8 cellular contexts compared by ENCODE assay signal in genomic region chr11:64851831-64852337, GRCh38. TPM values are rescaled to one million over a fixed set of nuclear protein-coding genes. Genes with fewer than 3 reads are reported as not detected.
A peak's percentile ranks its signal among the peaks of the same experiment; 100 is the strongest.
DNase-seq lines count a peak whose midpoint lies in the region; ATAC-seq and TF ChIP-seq lines count a peak whose summit lies in the region.

No MANE protein-coding gene starts in this region.

- DNase-seq in GM10266 (ENCODE audit: extremely low spot score) (peak; percentile 62), natural killer cell (no peak), NCI-H2107 (lab: John Stamatoyannopoulos, UW) (no peak), NCI-H446 treated with DMSO at 0.1 percent for 48 hours (lab: John Stamatoyannopoulos, UW) (no peak), NCI-H446 (lab: John Stamatoyannopoulos, UW) (no peak), OCI-M1 (lab: John Stamatoyannopoulos, UW) (no peak)
- DNase-seq in activated CD8-positive, alpha-beta T cell treated with anti-CD3 and anti-CD28 coated beads, Interleukin-2, amount 10 ng/mL, durations not matched to agents 7 days and 5 days, result no peak

- H3K36me3 Mint-ChIP-seq in activated CD8-positive, alpha-beta T cell treated with anti-CD3 and anti-CD28 coated beads, Interleukin-2, amount 10 ng/mL, durations not matched to agents 7 days and 5 days (ENCODE audit: low read depth), result peaks cover 50% of the 10 kb centered on the region
- H3K36me3 Mint-ChIP-seq in natural killer cell, result no peaks in the 10 kb centered on the region

- H3K27me3 Mint-ChIP-seq in activated CD8-positive, alpha-beta T cell treated with anti-CD3 and anti-CD28 coated beads, Interleukin-2, amount 10 ng/mL, durations not matched to agents 7 days and 5 days (ENCODE audit: low read depth), result no peaks in the 10 kb centered on the region
- no peaks in the 10 kb centered on the region for H3K27me3 Mint-ChIP-seq in natural killer cell (ENCODE audit: low read depth in 2 of 2)

- TF ChIP-seq CTCF in GM10266 (IDR thresholded peaks at IDR 0.05; ENCODE audit: control insufficient read depth, insufficient read depth, low read depth, missing control alignments) (no peak), natural killer cell (IDR thresholded peaks at IDR 0.05) (no peak)

- peak; percentile 13 for ATAC-seq in GM21619 (IDR thresholded peaks at IDR 0.05; ENCODE audit: unreplicated experiment)
- no peak for ATAC-seq in activated CD8-positive, alpha-beta T cell treated with anti-CD3 and anti-CD28 coated beads, Interleukin-2, amount 10 ng/mL, durations not matched to agents 7 days and 5 days
- ATAC-seq in natural killer cell, result no peak

- H3K4me1 Mint-ChIP-seq in activated CD8-positive, alpha-beta T cell treated with anti-CD3 and anti-CD28 coated beads, Interleukin-2, amount 10 ng/mL, durations not matched to agents 7 days and 5 days (ENCODE audit: low read depth), result peaks cover 95% of the 10 kb centered on the region
- H3K4me1 Mint-ChIP-seq in natural killer cell, result peaks cover 71 to 81% of the 10 kb centered on the region in 2 donors

- no peaks in the 10 kb centered on the region for H3K9me3 Mint-ChIP-seq in activated CD8-positive, alpha-beta T cell treated with anti-CD3 and anti-CD28 coated beads, Interleukin-2, amount 10 ng/mL, durations not matched to agents 7 days and 5 days (ENCODE audit: insufficient read depth)
- H3K9me3 Mint-ChIP-seq in natural killer cell, result no peaks in the 10 kb centered on the region

- CTCF ChIA-PET in activated CD8-positive, alpha-beta T cell treated with anti-CD3 and anti-CD28 coated beads, Interleukin-2, amount 10 ng/mL, durations not matched to agents 7 days and 5 days (lab: Charles Lee), result interaction anchor here (0.8 to 20.9 kb wide), 6 partner anchors 11 to 478 kb away, joined by 3 to 491 read pairs (median 158); partner anchors contain the start of genes ARL2, EHD1 and ZNHIT2

- H3K27ac Mint-ChIP-seq in activated CD8-positive, alpha-beta T cell treated with anti-CD3 and anti-CD28 coated beads, Interleukin-2, amount 10 ng/mL, durations not matched to agents 7 days and 5 days, result peak overlapping the region; percentile 86
- peak overlapping the region; percentile 95 to 96 for H3K27ac Mint-ChIP-seq in natural killer cell

- POLR2A ChIA-PET in activated CD8-positive, alpha-beta T cell treated with anti-CD3 and anti-CD28 coated beads, Interleukin-2, amount 10 ng/mL, durations not matched to agents 7 days and 5 days (lab: Charles Lee), result interaction anchor here (9.3 to 27.1 kb wide), 2 partner anchors 9 to 27 kb away, joined by 109 to 469 read pairs; partner anchors contain the start of gene EHD1

- H3K4me3 Mint-ChIP-seq in activated CD8-positive, alpha-beta T cell treated with anti-CD3 and anti-CD28 coated beads, Interleukin-2, amount 10 ng/mL, durations not matched to agents 7 days and 5 days, result peak overlapping the region; percentile 48
- peak overlapping the region; percentile 77 for H3K4me3 Mint-ChIP-seq in natural killer cell

- intact Hi-C loops in natural killer cell (cut with micrococcal nuclease), result loop anchor here (1.0 kb wide), 1 partner anchor 7 kb away; no protein-coding TSS in a partner anchor

RNA-seq across cellular contexts. Expression of gene CDC42BPG, which starts 7.4 kb away (rescaled TPM):
- total RNA-seq in activated CD8-positive, alpha-beta T cell treated with anti-CD3 and anti-CD28 coated beads, Interleukin-2, amount 10 ng/mL, durations not matched to agents 7 days and 5 days, result 1 to 10 TPM in 1 of 2 experiments, under 1 TPM in 1; 0.61 to 1.2 TPM
- 10 to 100 TPM in 2 of 3 donors, 1 to 10 TPM in 1; 8.2 to 12.7 (median 10.7) TPM for total RNA-seq in natural killer cell

RNA-seq across cellular contexts. Expression of gene EHD1, which starts 26.5 kb away (rescaled TPM):
- total RNA-seq in activated CD8-positive, alpha-beta T cell treated with anti-CD3 and anti-CD28 coated beads, Interleukin-2, amount 10 ng/mL, durations not matched to agents 7 days and 5 days, result 100 to 1,000 TPM; 145 to 150 TPM
- 100 to 1,000 TPM; 218 to 246 (median 225) TPM for total RNA-seq in natural killer cell

RNA-seq across cellular contexts. Expression of gene MEN1, which starts 41.5 kb away (rescaled TPM):
- 10 to 100 TPM; 32.9 to 34.0 TPM for total RNA-seq in activated CD8-positive, alpha-beta T cell treated with anti-CD3 and anti-CD28 coated beads, Interleukin-2, amount 10 ng/mL, durations not matched to agents 7 days and 5 days
- total RNA-seq in natural killer cell, result 10 to 100 TPM; 29.3 to 42.2 (median 32.2) TPM

RNA-seq across cellular contexts. Expression of gene MAP4K2, which starts 48.9 kb away (rescaled TPM):
- total RNA-seq in activated CD8-positive, alpha-beta T cell treated with anti-CD3 and anti-CD28 coated beads, Interleukin-2, amount 10 ng/mL, durations not matched to agents 7 days and 5 days, result 10 to 100 TPM; 84.2 to 90.2 TPM
- 10 to 100 TPM; 38.3 to 40.6 (median 38.7) TPM for total RNA-seq in natural killer cell

Comparison
In these comparisons a context has a peak if more than half of its experiments do, and no peak if none do; other contexts are left out.
1. RNA of gene CDC42BPG, which starts 7.4 kb away (total RNA-seq): 8.2 to 12.7 TPM in natural killer cell; 0.61 to 1.2 TPM in activated CD8-positive, alpha-beta T cell treated with anti-CD3 and anti-CD28 coated beads, Interleukin-2, amount 10 ng/mL, durations not matched to agents 7 days and 5 days; every median in the first group is over 4 times any median in the second.